Comparison of ENCODE assay signal across 18 cellular contexts in genomic region chr6:43780891-43781571, GRCh38. TPM values are rescaled to one million over a fixed set of nuclear protein-coding genes. Genes with fewer than 3 reads are reported as not detected.
DNase-seq lines count a peak whose midpoint lies in the region; ATAC-seq and TF ChIP-seq lines count a peak whose summit lies in the region.
"Had no signal": no experiment of that assay in that cellular context is flagged by ENCODE, and none has a peak within 500 bp of the region (broad histone marks: within the 10 kb centered on the region; RNA-seq: fewer than 3 reads in every experiment).

No MANE protein-coding gene starts in this region.

- no peak overlapping the region for H3K23ac ChIP-seq in neuronal stem cell (ENCODE audit: low read depth, low read length, poor library complexity)

- TF ChIP-seq CTCF in left ventricle myocardium inferior (IDR thresholded peaks at IDR 0.05; ENCODE audit: borderline replicate concordance) = no peak
- TF ChIP-seq CTCF in body of pancreas (IDR thresholded peaks at IDR 0.05) = no peak
- no peak for TF ChIP-seq CTCF in coronary artery (IDR thresholded peaks at IDR 0.05)

- H2AFZ ChIP-seq in neuronal stem cell (ENCODE audit: low read length) = no peak overlapping the region

- no peaks in the 10 kb centered on the region for H3K27me3 Mint-ChIP-seq in stimulated activated naive B cell treated with anti-CD40 and anti-IgM and Interleukin-4, amounts not matched to agents 10 μg/mL and 1 μg/mL and 100 μg/mL, for 72 hours
- H3K27me3 Mint-ChIP-seq: CD4-positive, alpha-beta T cell had no signal

- no peak overlapping the region for H2BK120ac ChIP-seq in neuronal stem cell (ENCODE audit: low read depth, low read length)

- H2BK12ac ChIP-seq in neuronal stem cell (ENCODE audit: low read length) = no peak overlapping the region

- no peak overlapping the region for H2BK15ac ChIP-seq in neuronal stem cell (ENCODE audit: low read length)

- H3K14ac ChIP-seq in neuronal stem cell (ENCODE audit: low read length) = no peak overlapping the region

- H3K4me3 ChIP-seq in left ventricle myocardium inferior (no peak overlapping the region), body of pancreas (no peak overlapping the region), neuronal stem cell (ENCODE audit: low read length in 2 of 2) (no peak overlapping the region), coronary artery (no peak overlapping the region)
- H3K4me3 ChIP-seq: GM12878, HAP-1 had no signal

- no peaks in the 10 kb centered on the region for H3K9me3 ChIP-seq in left ventricle myocardium inferior (replicated peaks)
- no peaks in the 10 kb centered on the region for H3K9me3 ChIP-seq in body of pancreas
- no peaks in the 10 kb centered on the region for H3K9me3 ChIP-seq in neuronal stem cell (replicated peaks in 1 of 2; ENCODE audit: control insufficient read depth in 2 of 2, insufficient read depth in 1 of 2, low read depth in 1 of 2, low read length in 2 of 2)
- H3K9me3 ChIP-seq: Caco-2, HAP-1 had no signal

- H4K91ac ChIP-seq in neuronal stem cell (ENCODE audit: low read depth, low read length, poor library complexity) = no peak overlapping the region

- H3K79me1 ChIP-seq in neuronal stem cell (ENCODE audit: low read depth, low read length) = peaks cover 13% of the 10 kb centered on the region

- no peak for TF ChIP-seq POLR2A in body of pancreas (IDR thresholded peaks at IDR 0.05)

- H3K27me3 ChIP-seq in left ventricle myocardium inferior (ENCODE audit: low read depth) = no peaks in the 10 kb centered on the region
- no peaks in the 10 kb centered on the region for H3K27me3 ChIP-seq in body of pancreas
- H3K27me3 ChIP-seq in neuronal stem cell (ENCODE audit: control insufficient read depth in 3 of 3, insufficient read depth in 3 of 3, low read depth in 1 of 3, low read length in 3 of 3) = no peaks in the 10 kb centered on the region

- ATAC-seq in left cardiac atrium = no peak
- no peak for ATAC-seq in body of pancreas
- ATAC-seq in stimulated activated naive B cell treated with anti-CD40 and anti-IgM and Interleukin-4, amounts not matched to agents 10 μg/mL and 1 μg/mL and 100 μg/mL, for 72 hours (replicated peaks) = no peak
- ATAC-seq: GM12878 had no signal

- peaks cover 93% of the 10 kb centered on the region for H3K4me1 ChIP-seq in left ventricle myocardium inferior
- H3K4me1 ChIP-seq in body of pancreas = peaks cover 75% of the 10 kb centered on the region
- H3K4me1 ChIP-seq in neuronal stem cell (ENCODE audit: control insufficient read depth in 2 of 2, insufficient read depth in 1 of 2, low read depth in 1 of 2, low read length in 2 of 2) = no peaks in the 10 kb centered on the region
- H3K4me1 ChIP-seq: Caco-2, HAP-1 had no signal

- 47 to 64% methylated on average over 8 of the region's 14 CpGs for WGBS in body of pancreas, 2 donors
- WGBS in neuronal stem cell (ENCODE audit: extremely low coverage in 2 of 2, insufficient read length in 2 of 2, insufficient replicate concordance in 1 of 2), 2 donors = no CpG with 5 or more reads among the region's 14 CpGs

- no peak overlapping the region for H3K4ac ChIP-seq in neuronal stem cell (ENCODE audit: low read length)

- H3K4me3 Mint-ChIP-seq in stimulated activated naive B cell treated with anti-CD40 and anti-IgM and Interleukin-4, amounts not matched to agents 10 μg/mL and 1 μg/mL and 100 μg/mL, for 72 hours = no peak overlapping the region
- H3K4me3 Mint-ChIP-seq: CD4-positive, alpha-beta T cell had no signal

- intact Hi-C loops in left ventricle myocardium inferior (cut with micrococcal nuclease) (no loop called here), left cardiac atrium (cut with DNase I) (no loop called here), body of pancreas (cut with DNase I) (no loop called here)

- no peak overlapping the region for H3K18ac ChIP-seq in neuronal stem cell (ENCODE audit: low read length)

- DNase-seq in left ventricle myocardium inferior (no peak), left cardiac atrium (no peak), body of pancreas (no peak), neuronal stem cell (ENCODE audit: low spot score) (no peak), coronary artery (ENCODE audit: low spot score) (no peak), NCI-H82 (lab: John Stamatoyannopoulos, UW) (no peak)
- DNase-seq in stimulated activated naive B cell treated with anti-CD40 and anti-IgM and Interleukin-4, amounts not matched to agents 10 μg/mL and 1 μg/mL and 100 μg/mL, for 72 hours = no peak
- DNase-seq: Caco-2; CD4-positive, alpha-beta T cell; DMS53; EL; NCI-H1105; NCI-H1694 treated with DMSO at 0.1 percent for 48 hours; NCI-H2107; NCI-H510A; NCI-H748 treated with DMSO at 0.1 percent for 48 hours had no signal

- H3K9me3 Mint-ChIP-seq in stimulated activated naive B cell treated with anti-CD40 and anti-IgM and Interleukin-4, amounts not matched to agents 10 μg/mL and 1 μg/mL and 100 μg/mL, for 72 hours = no peaks in the 10 kb centered on the region
- H3K9me3 Mint-ChIP-seq: CD4-positive, alpha-beta T cell had no signal

- peak overlapping the region; percentile 98 for H3K27ac ChIP-seq in left ventricle myocardium inferior (replicated peaks)
- H3K27ac ChIP-seq in body of pancreas = peak overlapping the region; percentile 23 to 72 (median 56)
- H3K27ac ChIP-seq in neuronal stem cell (replicated peaks; ENCODE audit: low read length) = no peak overlapping the region
- H3K27ac ChIP-seq in coronary artery = no peak overlapping the region

- H3K36me3 ChIP-seq in left ventricle myocardium inferior (peaks cover 100% of the 10 kb centered on the region), body of pancreas (replicated peaks in 1 of 2; ENCODE audit: insufficient read depth in 1 of 2, low read depth in 2 of 2) (peaks cover 16 to 27% of the 10 kb centered on the region in 2 donors), neuronal stem cell (replicated peaks in 1 of 2; ENCODE audit: control insufficient read depth in 2 of 2, insufficient read depth in 2 of 2, low read length in 2 of 2) (peaks cover 62 to 95% of the 10 kb centered on the region in 2 donors)

- no peak overlapping the region for H2AK5ac ChIP-seq in neuronal stem cell (ENCODE audit: low read depth, low read length)

- no peak overlapping the region for H4K8ac ChIP-seq in neuronal stem cell (ENCODE audit: low read depth, low read length)

- peaks cover 13 to 35% of the 10 kb centered on the region in 2 donors for H3K36me3 Mint-ChIP-seq in stimulated activated naive B cell treated with anti-CD40 and anti-IgM and Interleukin-4, amounts not matched to agents 10 μg/mL and 1 μg/mL and 100 μg/mL, for 72 hours

- H2BK5ac ChIP-seq in neuronal stem cell (ENCODE audit: low read length) = peak overlapping the region; percentile 35

- H3K27ac Mint-ChIP-seq in stimulated activated naive B cell treated with anti-CD40 and anti-IgM and Interleukin-4, amounts not matched to agents 10 μg/mL and 1 μg/mL and 100 μg/mL, for 72 hours = no peak overlapping the region
- H3K27ac Mint-ChIP-seq: CD4-positive, alpha-beta T cell had no signal

- H3K9ac ChIP-seq in neuronal stem cell (ENCODE audit: low read depth, low read length, poor library complexity) = no peak overlapping the region

- H3K4me2 ChIP-seq in neuronal stem cell (ENCODE audit: insufficient read depth, low read length, poor library complexity, severe bottlenecking) = no peak overlapping the region

- peaks cover 14 to 17% of the 10 kb centered on the region in 2 donors for H3K4me1 Mint-ChIP-seq in stimulated activated naive B cell treated with anti-CD40 and anti-IgM and Interleukin-4, amounts not matched to agents 10 μg/mL and 1 μg/mL and 100 μg/mL, for 72 hours

RNA-seq across cellular contexts. Expression of gene VEGFA, which starts 11.0 kb away (rescaled TPM):
- total RNA-seq in left ventricle myocardium inferior = 359 TPM
- total RNA-seq in left cardiac atrium = 100 to 1,000 TPM; 168 to 212 TPM
- total RNA-seq in body of pancreas = 100 to 1,000 TPM in 1 of 2 donors, 10 to 100 TPM in 1; 84.8 to 272 TPM
- 29.0 TPM for polyA plus RNA-seq in neuronal stem cell (2013, experiment 1 of 2)
- polyA plus RNA-seq in neuronal stem cell (2013, experiment 2 of 2) = 29.1 TPM

Comparison
In these comparisons a context has a peak if more than half of its experiments do, and no peak if none do; other contexts are left out.
1. H3K27ac ChIP-seq: peak in left ventricle myocardium inferior (single experiment) and body of pancreas (4 of 4); none in neuronal stem cell (single experiment) and coronary artery (0 of 2).